Comparison of ENCODE assay signal across 26 cellular contexts in genomic region chr15:71786673-71787072, GRCh38. TPM values are rescaled to one million over a fixed set of nuclear protein-coding genes. Genes with fewer than 3 reads are reported as not detected.
DNase-seq lines count a peak whose midpoint lies in the region; ATAC-seq and TF ChIP-seq lines count a peak whose summit lies in the region.
"Had no signal": no experiment of that assay in that cellular context is flagged by ENCODE, and none has a peak within 500 bp of the region (broad histone marks: within the 10 kb centered on the region; RNA-seq: fewer than 3 reads in every experiment).

No MANE protein-coding gene starts in this region.

- H3K9me3 ChIP-seq in HEK293 (ENCODE audit: control insufficient read depth, insufficient read depth, low read depth, low read length) (no peaks in the 10 kb centered on the region), RWPE2 (ENCODE audit: severe bottlenecking) (no peaks in the 10 kb centered on the region), colonic mucosa (no peaks in the 10 kb centered on the region)
- H3K9me3 ChIP-seq: BE2C, BLaER1 had no signal

- POLR2A ChIA-PET in HEK293 (lab: Yijun Ruan, JAX), result no interaction called here

- H3K27ac ChIP-seq in HEK293 (ENCODE audit: extremely low read depth, low read depth, low read length) (no peak overlapping the region), RWPE2 (ENCODE audit: poor library complexity, severe bottlenecking) (no peak overlapping the region), colonic mucosa (no peak overlapping the region)
- H3K27ac ChIP-seq: BLaER1 had no signal

- TF ChIP-seq CTCF in HEK293 (tag by site-specific recombination; IDR thresholded peaks at IDR 0.05), result no peak
- TF ChIP-seq CTCF in RWPE2 (IDR thresholded peaks at IDR 0.05; ENCODE audit: poor library complexity, severe bottlenecking), result no peak
- TF ChIP-seq CTCF in colonic mucosa (IDR thresholded peaks at IDR 0.05), result no peak

- no peaks in the 10 kb centered on the region for H3K4me1 ChIP-seq in HEK293 (ENCODE audit: control insufficient read depth, insufficient read depth, low read length)
- peaks cover 20% of the 10 kb centered on the region for H3K4me1 ChIP-seq in RWPE2 (ENCODE audit: insufficient read depth, poor library complexity, severe bottlenecking)
- no peaks in the 10 kb centered on the region for H3K4me1 ChIP-seq in colonic mucosa
- H3K4me1 ChIP-seq: BE2C had no signal

- H3K4me3 ChIP-seq in HEK293 (ENCODE audit: low read depth, low read length) (no peak overlapping the region), RWPE2 (ENCODE audit: severe bottlenecking) (no peak overlapping the region), colonic mucosa (no peak overlapping the region)
- H3K4me3 ChIP-seq: BLaER1 had no signal

- ATAC-seq in RWPE2 (ENCODE audit: low read depth) (no peak), HG02885 (IDR thresholded peaks at IDR 0.05; ENCODE audit: poor library complexity, unreplicated experiment) (no peak)

- H3K36me3 ChIP-seq in HEK293 (ENCODE audit: control insufficient read depth in 2 of 2, insufficient read depth in 1 of 2, low read length in 2 of 2) (no peaks in the 10 kb centered on the region), RWPE2 (ENCODE audit: low read depth) (no peaks in the 10 kb centered on the region), colonic mucosa (no peaks in the 10 kb centered on the region)
- H3K36me3 ChIP-seq: BE2C, BLaER1 had no signal

- H3K9ac ChIP-seq in colonic mucosa (ENCODE audit: low read depth in 2 of 2, low read length in 2 of 2), result no peak overlapping the region
- H3K9ac ChIP-seq: BLaER1 had no signal

- intact Hi-C loops in colonic mucosa (cut with DNase I), result no loop called here

- DNase-seq in RWPE2 (ENCODE audit: low spot score), result peak; percentile 14
- peak; percentile 7 for DNase-seq in colonic mucosa
- DNase-seq in ureter (ENCODE audit: low spot score), result peak; percentile 23
- DNase-seq in GDM1 (lab: John Stamatoyannopoulos, UW), result no peak
- no peak for DNase-seq in NOMO-1 treated with DMSO at 0.1 percent for 48 hours (lab: John Stamatoyannopoulos, UW; ENCODE audit: unreplicated experiment)
- DNase-seq: 8988T; ACHN; BE2C; C1 segment of cervical spinal cord; CD4-positive, alpha-beta memory T cell; CD4-positive, CD25-positive, alpha-beta regulatory T cell; CD8-positive, alpha-beta memory T cell; COR-L47; DMS 273 treated with DMSO at 0.1 percent for 48 hours; DMS153; DMS53; DMS79; DND-41; EL; GF-D8 had no signal

- CTCF ChIA-PET in HEK293 (lab: Yijun Ruan, JAX), result interaction anchor here (1.7 kb wide), 1 partner anchor 43 kb away, joined by 9 read pairs; no protein-coding TSS in a partner anchor

- H3K27me3 ChIP-seq in RWPE2 (ENCODE audit: insufficient read depth, poor library complexity, severe bottlenecking) (no peaks in the 10 kb centered on the region), colonic mucosa (no peaks in the 10 kb centered on the region)
- H3K27me3 ChIP-seq: BE2C, BLaER1 had no signal

TF ChIP-seq in HEK293, 187 proteins besides CTCF, POLR2A, EP300 and RAD21:
- TF ChIP-seq ZNF362 (tag by site-specific recombination; IDR thresholded peaks at IDR 0.05) (no peak), ZFHX2 (tag by site-specific recombination; conservative IDR thresholded peaks at IDR 0.05) (peak; percentile 60), GLIS1 (tag by site-specific recombination; IDR thresholded peaks at IDR 0.05) (no peak), SP2 (tag by site-specific recombination; IDR thresholded peaks at IDR 0.05) (no peak), SP3 (tag by site-specific recombination; IDR thresholded peaks at IDR 0.05) (peak; percentile 20; the same call in 1 of the 2 replicates), ZNF18 (tag by site-specific recombination; IDR thresholded peaks at IDR 0.05) (no peak), EGR2 (tag by site-specific recombination; IDR thresholded peaks at IDR 0.05; ENCODE audit: low read depth) (peak; percentile 63; the same call in 1 of the 2 replicates), ZNF768 (tag by site-specific recombination; IDR thresholded peaks at IDR 0.05) (no peak), ZNF366 (tag by site-specific recombination; conservative IDR thresholded peaks at IDR 0.05) (0 out of 2 replicates have a peak, but pooled peaks have one; percentile 18)

RNA-seq across cellular contexts. Expression of gene NR2E3, which starts 23.7 kb away (rescaled TPM):
- total RNA-seq in colonic mucosa (under 1 TPM; 0.35 to 0.64 TPM), ureter (0.23 TPM)
- total RNA-seq: A673; CD4-positive, alpha-beta memory T cell; CD4-positive, CD25-positive, alpha-beta regulatory T cell; CD8-positive, alpha-beta memory T cell; Daoy; G401 had no signal

Comparison
In these comparisons a context has a peak if more than half of its experiments do, and no peak if none do; other contexts are left out.
1. DNase-seq: peak in RWPE2 (single experiment), colonic mucosa (single experiment) and ureter (single experiment); none in GDM1 (single experiment) and NOMO-1 treated with DMSO at 0.1 percent for 48 hours (single experiment).